In the genomic region with DNA sequence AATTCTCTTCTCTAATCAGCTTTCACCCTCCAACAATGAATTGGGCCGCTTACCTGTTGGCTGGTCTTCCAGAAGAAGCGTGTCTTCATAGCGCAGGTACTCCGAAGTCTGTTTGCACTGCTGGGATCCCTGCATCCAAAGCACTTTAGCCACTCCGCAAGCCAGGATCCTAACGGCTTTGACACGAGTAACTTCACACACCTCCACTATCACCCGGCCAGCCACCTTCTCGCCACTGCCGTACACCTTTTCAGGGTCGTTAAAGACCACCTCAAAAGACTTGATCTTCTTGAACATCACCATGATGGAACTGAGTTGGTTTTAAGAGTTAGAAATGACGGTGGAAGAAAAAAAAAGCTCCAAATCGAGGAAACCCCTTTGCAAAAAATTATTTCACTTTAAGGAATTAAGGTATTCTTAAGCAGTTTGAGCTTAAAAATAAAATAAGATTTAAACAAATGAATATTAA, we compare ENCODE assay signal across 6 cellular contexts. TPM values are rescaled to one million over a fixed set of nuclear protein-coding genes. Genes with fewer than 3 reads are reported as not detected.
DNase-seq lines count a peak whose midpoint lies in the region; ATAC-seq and TF ChIP-seq lines count a peak whose summit lies in the region.

No MANE protein-coding gene starts in this region.

- H3K27me3 Mint-ChIP-seq in neural crest cell (ENCODE audit: low read depth), result no peaks in the 10 kb centered on the region

- H3K27ac ChIP-seq in Karpas-422 (ENCODE audit: low read length), result peak overlapping the region; percentile 94

- no peaks in the 10 kb centered on the region for H3K9me3 ChIP-seq in Karpas-422 (ENCODE audit: low read length)

- peaks cover 34% of the 10 kb centered on the region for H3K36me3 ChIP-seq in Karpas-422 (ENCODE audit: insufficient read depth, low read length)

- H3K79me2 ChIP-seq in Karpas-422 (ENCODE audit: low read length), result peaks cover 14% of the 10 kb centered on the region

- peaks cover 42% of the 10 kb centered on the region for H3K4me1 ChIP-seq in Karpas-422 (ENCODE audit: low read length)

- DNase-seq in Karpas-422 (no peak), astrocyte of the spinal cord (ENCODE audit: low read depth, low spot score) (no peak), neural crest cell (ENCODE audit: low read depth, low spot score) (no peak), NCI-H226 (no peak), HK-2 (ENCODE audit: unreplicated experiment) (no peak)

- peaks cover 29% of the 10 kb centered on the region for H3K36me3 Mint-ChIP-seq in neural crest cell (ENCODE audit: low read depth)

- H3K4me2 ChIP-seq in Karpas-422 (ENCODE audit: low read depth, low read length, poor library complexity, severe bottlenecking), result peak overlapping the region; percentile 86

- peaks cover 52% of the 10 kb centered on the region for H3K4me1 Mint-ChIP-seq in neural crest cell

- in situ Hi-C loops in astrocyte of the spinal cord (cut with HindIII; ENCODE audit: low sequenced_read_pairs), result no loop called here

- H3K4me3 ChIP-seq in Karpas-422 (ENCODE audit: low read length) (peak overlapping the region; percentile 81), astrocyte of the spinal cord (ENCODE audit: low read depth, low read length) (peak overlapping the region; percentile 97)

- H3K9me3 Mint-ChIP-seq in neural crest cell, result no peaks in the 10 kb centered on the region

- peak overlapping the region; percentile 91 for H3K9ac ChIP-seq in Karpas-422 (ENCODE audit: low read length)

- no peak overlapping the region for H2AFZ ChIP-seq in Karpas-422 (ENCODE audit: low read length)

- TF ChIP-seq CTCF in astrocyte of the spinal cord (IDR thresholded peaks at IDR 0.05; ENCODE audit: low read depth, low read length), result no peak
- no peak for TF ChIP-seq CTCF in neural crest cell (conservative IDR thresholded peaks at IDR 0.05)

- H3K27me3 ChIP-seq in Karpas-422 (ENCODE audit: low read length), result no peaks in the 10 kb centered on the region

- H3K27ac Mint-ChIP-seq in neural crest cell (ENCODE audit: unreplicated experiment), result peak overlapping the region; percentile 69

- no peaks in the 10 kb centered on the region for H3K9me2 ChIP-seq in Karpas-422 (replicated peaks; ENCODE audit: insufficient read depth, low read length)

- peak overlapping the region; percentile 96 for H3K4me3 Mint-ChIP-seq in neural crest cell

- H4K20me1 ChIP-seq in Karpas-422 (ENCODE audit: insufficient read depth, low read depth, low read length), result peaks cover 33% of the 10 kb centered on the region

- no peak for ATAC-seq in HG03469 (IDR thresholded peaks at IDR 0.05; ENCODE audit: unreplicated experiment)

RNA-seq across cellular contexts. Expression of gene TXNIP, which starts 0.4 kb away (rescaled TPM):
- 130 and 269 TPM in 2 replicates for total RNA-seq in Karpas-422 (2014; rRNA removed; shearing (Covaris generic); ENCODE audit: low replicate concordance)
- 83.5 and 90.8 TPM in 2 replicates for total RNA-seq in neural crest cell

RNA-seq across cellular contexts. Expression of gene HJV, which starts 25.5 kb away (rescaled TPM):
- not detected in 2 replicates for total RNA-seq in Karpas-422 (2014; rRNA removed; shearing (Covaris generic); ENCODE audit: low replicate concordance)
- not detected in 2 replicates for total RNA-seq in neural crest cell

RNA-seq across cellular contexts. Expression of gene POLR3GL, which starts 31.5 kb away (rescaled TPM):
- 34.7 and 42.3 TPM in 2 replicates for total RNA-seq in Karpas-422 (2014; rRNA removed; shearing (Covaris generic); ENCODE audit: low replicate concordance)
- total RNA-seq in neural crest cell, result 14.6 and 15.5 TPM in 2 replicates

RNA-seq across cellular contexts. Expression of gene ANKRD34A, which starts 31.6 kb away (rescaled TPM):
- 9.0 and 21.5 TPM in 2 replicates for total RNA-seq in Karpas-422 (2014; rRNA removed; shearing (Covaris generic); ENCODE audit: low replicate concordance)
- total RNA-seq in neural crest cell, result 0.49 and 1.2 TPM in 2 replicates

RNA-seq across cellular contexts. Expression of gene LIX1L, which starts 38.2 kb away (rescaled TPM):
- 35.8 and 49.4 TPM in 2 replicates for total RNA-seq in Karpas-422 (2014; rRNA removed; shearing (Covaris generic); ENCODE audit: low replicate concordance)
- total RNA-seq in neural crest cell, result 36.0 and 37.5 TPM in 2 replicates
